ENCODE assay signal across 8 cellular contexts in the genomic region with DNA sequence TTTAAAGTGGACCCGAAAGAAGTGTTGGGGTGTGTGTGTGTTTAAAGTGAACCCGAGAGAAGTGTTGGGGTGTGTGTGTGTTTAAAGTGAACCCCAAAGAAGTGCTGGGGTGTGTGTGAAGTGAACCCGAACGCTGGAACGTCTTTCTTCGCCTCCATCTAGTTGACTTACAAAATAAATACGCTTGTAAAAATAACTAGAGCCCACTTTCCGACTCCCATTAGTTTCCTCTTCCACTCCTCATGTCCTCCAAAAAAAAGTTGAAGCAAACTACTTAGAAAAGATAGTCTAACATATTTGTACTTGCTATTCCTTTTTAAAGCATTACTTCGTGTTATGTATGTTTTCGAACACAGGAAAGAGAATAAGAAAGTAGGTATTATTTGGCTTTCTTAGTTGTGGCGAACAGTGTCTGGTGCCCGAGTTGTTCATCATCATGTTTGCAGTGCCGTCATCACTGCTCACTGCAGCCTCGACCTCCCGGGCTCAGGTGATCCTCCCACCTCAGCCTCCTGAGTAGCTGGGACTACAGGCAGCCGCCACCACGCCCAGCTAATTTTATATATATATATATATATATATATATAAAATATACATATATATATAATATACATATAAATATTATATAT. TPM values are rescaled to one million over a fixed set of nuclear protein-coding genes. Genes with fewer than 3 reads are reported as not detected.
DNase-seq lines count a peak whose midpoint lies in the region; ATAC-seq and TF ChIP-seq lines count a peak whose summit lies in the region.

No MANE protein-coding gene starts in this region.

- no peak for TF ChIP-seq CTCF in GM12865 (IDR thresholded peaks at IDR 0.05; ENCODE audit: insufficient read depth, low read depth, low read length, missing control alignments)
- no peak for TF ChIP-seq CTCF in NB4 (IDR thresholded peaks at IDR 0.05; ENCODE audit: low read depth, low read length)
- TF ChIP-seq CTCF in kidney epithelial cell (IDR thresholded peaks at IDR 0.05; ENCODE audit: insufficient read depth, low read length, poor library complexity, severe bottlenecking) = no peak

- H3K36me3 ChIP-seq in kidney epithelial cell (ENCODE audit: control insufficient read depth, insufficient read depth, low read length) = no peaks in the 10 kb centered on the region

- H3K4me1 Mint-ChIP-seq in activated naive CD8-positive, alpha-beta T cell treated with anti-CD3 and anti-CD28 coated beads for 36 hours = peaks cover 48% of the 10 kb centered on the region

- H3K27me3 ChIP-seq in kidney epithelial cell (ENCODE audit: control insufficient read depth, insufficient read depth, low read length) = no peaks in the 10 kb centered on the region

- H3K36me3 Mint-ChIP-seq in activated naive CD8-positive, alpha-beta T cell treated with anti-CD3 and anti-CD28 coated beads for 36 hours = peaks cover 1% of the 10 kb centered on the region

- TF ChIP-seq POLR2A in NB4 (IDR thresholded peaks at IDR 0.05; ENCODE audit: extremely low read depth, insufficient read length) = no peak

- peak overlapping the region; percentile 89 for H3K4me3 ChIP-seq in GM12865 (ENCODE audit: low read depth, low read length)
- H3K4me3 ChIP-seq in NB4 (ENCODE audit: low read depth, low read length) = peak overlapping the region; percentile 87
- H3K4me3 ChIP-seq in kidney epithelial cell (ENCODE audit: low read depth, low read length) = peak overlapping the region; percentile 90

- no peaks in the 10 kb centered on the region for H3K27me3 Mint-ChIP-seq in activated naive CD8-positive, alpha-beta T cell treated with anti-CD3 and anti-CD28 coated beads for 36 hours

- peak overlapping the region; percentile 92 for H3K27ac Mint-ChIP-seq in activated naive CD8-positive, alpha-beta T cell treated with anti-CD3 and anti-CD28 coated beads for 36 hours

- DNase-seq in GM12865 (ENCODE audit: low read depth) = peak; percentile 60
- DNase-seq in NB4 (ENCODE audit: low read depth) = no peak
- DNase-seq in activated naive CD8-positive, alpha-beta T cell treated with anti-CD3 and anti-CD28 coated beads for 36 hours = peak; percentile 32
- DNase-seq in kidney epithelial cell (ENCODE audit: low read depth) = no peak
- peak; percentile 22 for DNase-seq in stimulated activated naive CD4-positive, alpha-beta T cell treated with Interleukin-2 at 50 U/mL for 16 hours (lab: John Stamatoyannopoulos, UW)
- no peak for DNase-seq in middle frontal gyrus (ENCODE audit: extremely low spot score, low spot score)
- DNase-seq in RPMI8226 = no peak

- H3K4me3 Mint-ChIP-seq in activated naive CD8-positive, alpha-beta T cell treated with anti-CD3 and anti-CD28 coated beads for 36 hours = peak overlapping the region; percentile 93

- no peak for ATAC-seq in GM21529 (IDR thresholded peaks at IDR 0.05; ENCODE audit: unreplicated experiment)

- no peaks in the 10 kb centered on the region for H3K9me3 Mint-ChIP-seq in activated naive CD8-positive, alpha-beta T cell treated with anti-CD3 and anti-CD28 coated beads for 36 hours

RNA-seq across cellular contexts. Expression of a gene that starts 1.1 kb away (rescaled TPM):
- total RNA-seq in activated naive CD8-positive, alpha-beta T cell treated with anti-CD3 and anti-CD28 coated beads for 36 hours = 10 to 100 TPM; 33.6 to 34.4 TPM
- 22.8 and 27.5 TPM in 2 replicates for total RNA-seq in kidney epithelial cell

RNA-seq across cellular contexts. Expression of a gene that starts 42.5 kb away (rescaled TPM):
- 10 to 100 TPM; 23.2 to 25.0 TPM for total RNA-seq in activated naive CD8-positive, alpha-beta T cell treated with anti-CD3 and anti-CD28 coated beads for 36 hours
- 24.5 and 30.9 TPM in 2 replicates for total RNA-seq in kidney epithelial cell

RNA-seq across cellular contexts. Expression of a gene that starts 55.4 kb away (rescaled TPM):
- 10 to 100 TPM; 23.7 to 24.7 TPM for total RNA-seq in activated naive CD8-positive, alpha-beta T cell treated with anti-CD3 and anti-CD28 coated beads for 36 hours
- 31.1 and 47.3 TPM in 2 replicates for total RNA-seq in kidney epithelial cell

Comparison
In these comparisons a context has a peak if more than half of its experiments do, and no peak if none do; other contexts are left out.
1. DNase-seq: peak in GM12865 (single experiment), activated naive CD8-positive, alpha-beta T cell treated with anti-CD3 and anti-CD28 coated beads for 36 hours (single experiment) and stimulated activated naive CD4-positive, alpha-beta T cell treated with Interleukin-2 at 50 U/mL for 16 hours (single experiment); none in NB4 (single experiment), kidney epithelial cell (single experiment), middle frontal gyrus (single experiment) and RPMI8226 (single experiment).
2. Peak in every context shown above with its lines, with median percentiles within 50 percentile points of each other: H3K4me3 ChIP-seq.